Comparison of ENCODE assay signal across 19 cellular contexts in the genomic region with DNA sequence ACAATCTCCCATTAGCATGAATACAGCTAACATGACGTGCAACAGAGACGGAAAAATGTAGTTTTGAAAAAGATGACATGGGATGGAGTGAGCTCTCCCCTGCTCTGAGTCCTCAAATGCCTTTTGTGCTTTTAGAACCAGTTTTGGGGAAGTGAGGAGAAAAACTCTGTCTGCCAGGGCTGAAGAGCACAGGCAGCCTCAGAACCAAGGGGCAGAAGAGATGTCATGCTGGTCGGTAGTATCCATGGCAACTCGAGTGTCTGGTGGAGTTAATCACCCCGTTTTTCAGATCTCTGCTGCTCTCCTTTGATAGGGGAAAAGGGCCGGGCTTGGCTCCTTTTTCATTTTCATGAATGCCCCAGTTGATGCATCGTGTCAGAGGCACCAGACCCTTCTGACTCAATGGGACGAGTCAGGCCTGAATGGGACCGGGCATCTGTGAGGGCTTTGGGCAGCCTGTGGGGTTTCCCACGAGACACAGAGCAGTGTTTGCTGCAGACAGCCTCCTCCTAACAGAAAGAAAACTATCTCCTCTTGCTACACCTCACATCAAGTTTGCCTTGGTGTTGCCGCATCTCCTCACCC.
DNase-seq lines count a peak whose midpoint lies in the region; ATAC-seq, FAIRE-seq and TF ChIP-seq lines count a peak whose summit lies in the region.
"Had no signal": no experiment of that assay in that cellular context is flagged by ENCODE, and none has a peak within 500 bp of the region (broad histone marks: within the 10 kb centered on the region; RNA-seq: fewer than 3 reads in every experiment).

No MANE protein-coding gene starts in this region.

- intact Hi-C loops in lower lobe of right lung (cut with DNase I) = no loop called here
- intact Hi-C loops in spleen (cut with DNase I; ENCODE audit: low total_unique reads) = no loop called here

- TF ChIP-seq CTCF in bronchial epithelial cell (IDR thresholded peaks at IDR 0.05; ENCODE audit: insufficient read depth, low read length, severe bottlenecking) (no peak), lower lobe of right lung (IDR thresholded peaks at IDR 0.05) (no peak), spleen (IDR thresholded peaks at IDR 0.05 in 8 of 11, conservative IDR thresholded peaks at IDR 0.05 in 3 of 11) (no peak)

- H3K9ac ChIP-seq in rectal smooth muscle tissue (ENCODE audit: low read length) = no peak overlapping the region
- H3K9ac ChIP-seq: BLaER1 had no signal

- H3K4me3 ChIP-seq in bronchial epithelial cell (ENCODE audit: low read depth, low read length) = no peak overlapping the region
- no peak overlapping the region for H3K4me3 ChIP-seq in rectal smooth muscle tissue (ENCODE audit: low read length)
- H3K4me3 ChIP-seq in lower lobe of right lung = no peak overlapping the region
- no peak overlapping the region for H3K4me3 ChIP-seq in spleen
- H3K4me3 ChIP-seq: BLaER1 had no signal

- FAIRE-seq in bronchial epithelial cell (lab: Jason Lieb, UNC) = no peak
- FAIRE-seq: H54 had no signal

- H3K27ac ChIP-seq in rectal smooth muscle tissue (ENCODE audit: low read depth, low read length) (peak overlapping the region; percentile 31), lower lobe of right lung (no peak overlapping the region), spleen (no peak overlapping the region)
- H3K27ac ChIP-seq: BLaER1 had no signal

- WGBS in spleen, 5 donors = 62 to 80% (median 73%) methylated on average over 10 to 11 of the region's 11 CpGs

- H3K36me3 ChIP-seq in bronchial epithelial cell (ENCODE audit: control insufficient read depth, insufficient read depth, low read length) (no peaks in the 10 kb centered on the region), rectal smooth muscle tissue (ENCODE audit: control insufficient read depth, insufficient read depth, low read length) (no peaks in the 10 kb centered on the region), lower lobe of right lung (no peaks in the 10 kb centered on the region), spleen (no peaks in the 10 kb centered on the region)
- H3K36me3 ChIP-seq: BLaER1 had no signal

- DNase-seq in NCI-H2227 treated with DMSO at 0.1 percent for 48 hours (lab: John Stamatoyannopoulos, UW) (peak; percentile 19), bronchial epithelial cell (ENCODE audit: low read depth) (peak; percentile 39), left kidney (ENCODE audit: low read depth, low spot score) (peak; percentile 11), lower lobe of right lung (no peak), NCI-H187 treated with DMSO at 0.1 percent for 48 hours (lab: John Stamatoyannopoulos, UW) (no peak), spleen (no peak)
- DNase-seq: CD8-positive, alpha-beta memory T cell; KBM-7; NCI-H1105; NCI-H1694 treated with DMSO at 0.1 percent for 48 hours; NCI-H2171; NCI-H510A; NCI-H82; Right ventricle myocardium superior had no signal

- H3K4me1 ChIP-seq in rectal smooth muscle tissue (ENCODE audit: control insufficient read depth, insufficient read depth, low read length) = no peaks in the 10 kb centered on the region
- H3K4me1 ChIP-seq in lower lobe of right lung = no peaks in the 10 kb centered on the region
- no peaks in the 10 kb centered on the region for H3K4me1 ChIP-seq in spleen
- H3K4me1 ChIP-seq: BLaER1 had no signal

- TF ChIP-seq POLR2A in spleen (IDR thresholded peaks at IDR 0.05) = no peak

- H3K27me3 ChIP-seq in bronchial epithelial cell (ENCODE audit: control insufficient read depth, insufficient read depth, low read length) (no peaks in the 10 kb centered on the region), rectal smooth muscle tissue (ENCODE audit: control insufficient read depth, insufficient read depth, low read length) (no peaks in the 10 kb centered on the region), lower lobe of right lung (ENCODE audit: low read depth) (no peaks in the 10 kb centered on the region), spleen (replicated peaks in 1 of 7) (no peaks in the 10 kb centered on the region)
- H3K27me3 ChIP-seq: BLaER1 had no signal

- ATAC-seq in lower lobe of right lung (no peak), GM19035 (IDR thresholded peaks at IDR 0.05; ENCODE audit: unreplicated experiment) (no peak)
- ATAC-seq: Panc1 had no signal

- H3K9me3 ChIP-seq in lower lobe of right lung = no peaks in the 10 kb centered on the region
- no peaks in the 10 kb centered on the region for H3K9me3 ChIP-seq in spleen
- H3K9me3 ChIP-seq: BLaER1 had no signal

Comparison
In these comparisons a context has a peak if more than half of its experiments do, and no peak if none do; other contexts are left out.
1. DNase-seq: peak in NCI-H2227 treated with DMSO at 0.1 percent for 48 hours (single experiment), bronchial epithelial cell (single experiment) and left kidney (single experiment); none in lower lobe of right lung (single experiment), NCI-H187 treated with DMSO at 0.1 percent for 48 hours (single experiment) and spleen (single experiment).